In the genomic region with DNA sequence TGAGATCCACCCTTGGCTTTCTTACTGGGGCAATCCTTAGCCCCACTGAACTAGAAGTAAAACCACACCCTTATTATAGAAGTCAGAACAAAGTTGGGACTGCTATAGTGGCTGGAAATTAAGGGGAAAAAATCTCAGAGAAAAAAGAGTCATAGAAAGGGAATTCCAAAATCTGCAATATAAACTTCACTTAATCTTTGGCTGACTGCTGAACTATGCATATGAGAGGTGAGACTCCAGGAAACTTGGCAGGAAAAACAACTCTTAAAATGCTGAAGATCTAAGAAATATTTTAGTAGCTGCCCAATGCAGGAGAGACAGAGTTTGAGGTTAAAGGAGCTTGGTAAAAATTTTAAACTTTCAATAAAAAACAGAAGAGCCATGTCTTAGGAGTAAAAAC, we compare ENCODE assay signal across 26 cellular contexts.
"Had no signal": no experiment of that assay in that cellular context is flagged by ENCODE, and none has a peak within 500 bp of the region (broad histone marks: within the 10 kb centered on the region; RNA-seq: fewer than 3 reads in every experiment).

No MANE protein-coding gene starts in this region.

- H3K36me3 Mint-ChIP-seq: brain, T-cell had no signal

- H3K4me1 Mint-ChIP-seq: activated naive CD8-positive, alpha-beta T cell treated with anti-CD3 and anti-CD28 coated beads, Interleukin-2, amount 10 ng/mL, durations not matched to agents 7 days and 5 days; brain; stimulated activated naive B cell treated with anti-CD40 and anti-IgM and Interleukin-4, amounts not matched to agents 10 μg/mL and 1 μg/mL and 100 μg/mL, for 72 hours; T-cell had no signal

- H3K27ac Mint-ChIP-seq: activated naive CD4-positive, alpha-beta T cell treated with anti-CD3 and anti-CD28 coated beads for 36 hours; activated naive CD8-positive, alpha-beta T cell treated with anti-CD3 and anti-CD28 coated beads, Interleukin-2, amount 10 ng/mL, durations not matched to agents 7 days and 5 days; activated T-cell treated with anti-CD3 and anti-CD28 coated beads, Interleukin-2, amount 50 U/mL, for 72 hours; brain; endodermal cell; stimulated activated naive B cell treated with anti-CD40 and anti-IgM and Interleukin-4, amounts not matched to agents 10 μg/mL and 1 μg/mL and 100 μg/mL, for 72 hours; T-cell; T-helper 2 cell treated with Interferon-gamma antibody and Interleukin-4, amounts not matched to agents 5 μg/mL and 100 μg/mL, for 36 hours had no signal

- H3K27me3 Mint-ChIP-seq: brain had no signal

- DNase-seq: activated CD4-positive, alpha-beta T cell treated with anti-CD3 and anti-CD28 coated beads, Interleukin-2, amount 50 U/mL, for 4 hours; activated effector memory CD4-positive, alpha-beta T cell treated with Interleukin-2 at 50 U/mL for 16 hours; activated naive CD4-positive, alpha-beta T cell treated with anti-CD3 and anti-CD28 coated beads for 36 hours; activated naive CD8-positive, alpha-beta T cell treated with anti-CD3 and anti-CD28 coated beads, Interleukin-2, amount 10 ng/mL, durations not matched to agents 7 days and 5 days; activated T-cell treated with anti-CD3 and anti-CD28 coated beads, Interleukin-2, amount 50 U/mL, for 72 hours; amygdala; central memory CD4-positive, alpha-beta T cell; colonic mucosa; endodermal cell; esophagus squamous epithelium; heart right ventricle; kidney; lower lobe of right lung; mesendoderm; mucosa of descending colon; nucleus accumbens; retina; sigmoid colon; stimulated activated CD4-positive, alpha-beta T cell treated with anti-CD3 and anti-CD28 coated beads, Interleukin-2, amount 100 ng/mL, for 48 hours; stimulated activated CD8-positive, alpha-beta memory T cell treated with anti-CD3 and anti-CD28 coated beads, Interleukin-4, amount 100 ng/mL, for 48 hours; stimulated activated naive B cell treated with anti-CD40 and anti-IgM and Interleukin-4, amounts not matched to agents 10 μg/mL and 1 μg/mL and 100 μg/mL, for 72 hours; T-cell; transverse colon; WERI-Rb-1 had no signal

- H3K4me3 Mint-ChIP-seq: activated naive CD4-positive, alpha-beta T cell treated with anti-CD3 and anti-CD28 coated beads for 36 hours; activated naive CD8-positive, alpha-beta T cell treated with anti-CD3 and anti-CD28 coated beads, Interleukin-2, amount 10 ng/mL, durations not matched to agents 7 days and 5 days; activated T-cell treated with anti-CD3 and anti-CD28 coated beads, Interleukin-2, amount 50 U/mL, for 72 hours; brain; endodermal cell; stimulated activated naive B cell treated with anti-CD40 and anti-IgM and Interleukin-4, amounts not matched to agents 10 μg/mL and 1 μg/mL and 100 μg/mL, for 72 hours; T-cell; T-helper 2 cell treated with Interferon-gamma antibody and Interleukin-4, amounts not matched to agents 5 μg/mL and 100 μg/mL, for 36 hours had no signal
